ENCODE assay signal across 1 cellular context in the genomic region with DNA sequence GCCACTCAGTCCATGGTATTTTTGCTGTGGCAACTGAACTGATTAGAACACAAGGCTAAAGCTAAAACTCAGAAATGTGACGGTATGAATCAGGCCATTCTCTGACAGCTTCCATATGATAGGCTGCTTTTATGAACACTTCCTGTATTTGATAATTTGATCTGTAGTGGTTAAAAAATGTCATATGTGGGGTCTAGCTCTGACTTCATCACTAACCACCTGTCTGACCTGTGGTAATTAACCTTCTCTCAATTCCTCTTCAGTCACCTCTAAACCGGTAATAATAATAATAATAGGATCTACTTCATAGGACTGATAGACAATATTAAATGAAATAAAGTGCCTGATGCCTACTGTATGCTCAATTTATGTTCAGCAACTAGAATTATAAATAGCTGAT.
TF ChIP-seq lines count a peak whose summit lies in the region.

No MANE protein-coding gene starts in this region.

TF ChIP-seq in GM12878, 131 proteins besides CTCF, POLR2A, EP300 and RAD21 (continued from another document and continues in another):
- TF ChIP-seq STAT1 (conservative IDR thresholded peaks at IDR 0.05) (no peak), TCF3 (IDR thresholded peaks at IDR 0.05; ENCODE audit: borderline replicate concordance, insufficient read depth, low read depth, low read length) (no peak), PAX5 (IDR thresholded peaks at IDR 0.05; ENCODE audit: borderline replicate concordance, low read depth, low read length) (no peak), SIN3A (IDR thresholded peaks at IDR 0.05; ENCODE audit: low read depth, low read length) (no peak), ETV6 (conservative IDR thresholded peaks at IDR 0.05 in 1 of 2, IDR thresholded peaks at IDR 0.05 in 1 of 2; ENCODE audit: borderline replicate concordance in 1 of 2, low read depth in 1 of 2) (no peak), ZBED1 (IDR thresholded peaks at IDR 0.05; ENCODE audit: borderline replicate concordance) (no peak), NBN (IDR thresholded peaks at IDR 0.05) (0 out of 2 replicates have a peak, but pooled peaks have one; percentile 53), NRF1 (conservative IDR thresholded peaks at IDR 0.05; ENCODE audit: low read depth, low read length) (no peak), CEBPB (IDR thresholded peaks at IDR 0.05; ENCODE audit: borderline replicate concordance in 1 of 2, low read depth in 2 of 2, low read length in 2 of 2) (no peak), SMARCA5 (IDR thresholded peaks at IDR 0.05) (no peak), MYB (IDR thresholded peaks at IDR 0.05; ENCODE audit: borderline replicate concordance, low read depth, low read length) (no peak), SUPT20H (IDR thresholded peaks at IDR 0.05; ENCODE audit: borderline replicate concordance, control insufficient read depth, low read depth, low read length) (no peak), JUNB (IDR thresholded peaks at IDR 0.05) (peak; percentile 27), MTA2 (IDR thresholded peaks at IDR 0.05; ENCODE audit: low read depth) (peak; percentile 97), EZH2 (IDR thresholded peaks at IDR 0.05; ENCODE audit: borderline replicate concordance, control insufficient read depth, low read depth, low read length) (no peak), IKZF1 (conservative IDR thresholded peaks at IDR 0.05) (peak; percentile 33; the same call in 1 of the 2 replicates), KLF5 (IDR thresholded peaks at IDR 0.05; ENCODE audit: partially characterized antibody) (no peak), STAT3 (IDR thresholded peaks at IDR 0.05; ENCODE audit: low read depth, low read length) (no peak), KDM1A (IDR thresholded peaks at IDR 0.05; ENCODE audit: borderline replicate concordance) (no peak), EED (IDR thresholded peaks at IDR 0.05; ENCODE audit: low read depth) (no peak), NR2C2 (IDR thresholded peaks at IDR 0.05; ENCODE audit: borderline replicate concordance, control insufficient read depth, insufficient read length, low read depth) (no peak), NFYA (IDR thresholded peaks at IDR 0.05; ENCODE audit: borderline replicate concordance, low read depth, low read length) (no peak), HCFC1 (IDR thresholded peaks at IDR 0.05; ENCODE audit: low read length) (no peak), MTA3 (IDR thresholded peaks at IDR 0.05; ENCODE audit: borderline replicate concordance, low read length) (no peak), HDGF (IDR thresholded peaks at IDR 0.05) (no peak), PAX8 (IDR thresholded peaks at IDR 0.05) (no peak), ZNF24 (IDR thresholded peaks at IDR 0.05) (no peak), JUND (IDR thresholded peaks at IDR 0.05; ENCODE audit: low read depth, low read length) (no peak), PML (IDR thresholded peaks at IDR 0.05; ENCODE audit: low read length) (no peak), YBX1 (IDR thresholded peaks at IDR 0.05) (no peak), IRF4 (IDR thresholded peaks at IDR 0.05; ENCODE audit: low read depth, low read length) (0 out of 2 replicates have a peak, but pooled peaks have one; percentile 15), GABPA (IDR thresholded peaks at IDR 0.05; ENCODE audit: low read depth) (no peak), HDAC6 (IDR thresholded peaks at IDR 0.05; ENCODE audit: unreplicated experiment) (no peak), RFX5 (IDR thresholded peaks at IDR 0.05; ENCODE audit: low read depth, low read length) (no peak), RAD51 (IDR thresholded peaks at IDR 0.05) (peak; percentile 43; the same call in 1 of the 2 replicates), TAF1 (IDR thresholded peaks at IDR 0.05; ENCODE audit: borderline replicate concordance, low read depth, low read length) (no peak)
- TF ChIP-seq, protein P1, sequence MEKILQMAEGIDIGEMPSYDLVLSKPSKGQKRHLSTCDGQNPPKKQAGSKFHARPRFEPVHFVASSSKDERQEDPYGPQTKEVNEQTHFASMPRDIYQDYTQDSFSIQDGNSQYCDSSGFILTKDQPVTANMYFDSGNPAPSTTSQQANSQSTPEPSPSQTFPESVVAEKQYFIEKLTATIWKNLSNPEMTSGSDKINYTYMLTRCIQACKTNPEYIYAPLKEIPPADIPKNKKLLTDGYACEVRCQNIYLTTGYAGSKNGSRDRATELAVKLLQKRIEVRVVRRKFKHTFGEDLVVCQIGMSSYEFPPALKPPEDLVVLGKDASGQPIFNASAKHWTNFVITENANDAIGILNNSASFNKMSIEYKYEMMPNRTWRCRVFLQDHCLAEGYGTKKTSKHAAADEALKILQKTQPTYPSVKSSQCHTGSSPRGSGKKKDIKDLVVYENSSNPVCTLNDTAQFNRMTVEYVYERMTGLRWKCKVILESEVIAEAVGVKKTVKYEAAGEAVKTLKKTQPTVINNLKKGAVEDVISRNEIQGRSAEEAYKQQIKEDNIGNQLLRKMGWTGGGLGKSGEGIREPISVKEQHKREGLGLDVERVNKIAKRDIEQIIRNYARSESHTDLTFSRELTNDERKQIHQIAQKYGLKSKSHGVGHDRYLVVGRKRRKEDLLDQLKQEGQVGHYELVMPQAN (conservative IDR thresholded peaks at IDR 0.05) = no peak
- TF ChIP-seq, protein P2, sequence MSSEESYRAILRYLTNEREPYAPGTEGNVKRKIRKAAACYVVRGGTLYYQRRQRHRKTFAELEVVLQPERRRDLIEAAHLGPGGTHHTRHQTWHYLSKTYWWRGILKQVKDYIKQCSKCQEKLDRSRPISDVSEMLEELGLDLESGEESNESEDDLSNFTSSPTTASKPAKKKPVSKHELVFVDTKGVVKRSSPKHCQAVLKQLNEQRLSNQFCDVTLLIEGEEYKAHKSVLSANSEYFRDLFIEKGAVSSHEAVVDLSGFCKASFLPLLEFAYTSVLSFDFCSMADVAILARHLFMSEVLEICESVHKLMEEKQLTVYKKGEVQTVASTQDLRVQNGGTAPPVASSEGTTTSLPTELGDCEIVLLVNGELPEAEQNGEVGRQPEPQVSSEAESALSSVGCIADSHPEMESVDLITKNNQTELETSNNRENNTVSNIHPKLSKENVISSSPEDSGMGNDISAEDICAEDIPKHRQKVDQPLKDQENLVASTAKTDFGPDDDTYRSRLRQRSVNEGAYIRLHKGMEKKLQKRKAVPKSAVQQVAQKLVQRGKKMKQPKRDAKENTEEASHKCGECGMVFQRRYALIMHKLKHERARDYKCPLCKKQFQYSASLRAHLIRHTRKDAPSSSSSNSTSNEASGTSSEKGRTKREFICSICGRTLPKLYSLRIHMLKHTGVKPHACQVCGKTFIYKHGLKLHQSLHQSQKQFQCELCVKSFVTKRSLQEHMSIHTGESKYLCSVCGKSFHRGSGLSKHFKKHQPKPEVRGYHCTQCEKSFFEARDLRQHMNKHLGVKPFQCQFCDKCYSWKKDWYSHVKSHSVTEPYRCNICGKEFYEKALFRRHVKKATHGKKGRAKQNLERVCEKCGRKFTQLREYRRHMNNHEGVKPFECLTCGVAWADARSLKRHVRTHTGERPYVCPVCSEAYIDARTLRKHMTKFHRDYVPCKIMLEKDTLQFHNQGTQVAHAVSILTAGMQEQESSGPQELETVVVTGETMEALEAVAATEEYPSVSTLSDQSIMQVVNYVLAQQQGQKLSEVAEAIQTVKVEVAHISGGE (CRISPR knock-in tag; IDR thresholded peaks at IDR 0.05) = no peak
- TF ChIP-seq, protein P3, sequence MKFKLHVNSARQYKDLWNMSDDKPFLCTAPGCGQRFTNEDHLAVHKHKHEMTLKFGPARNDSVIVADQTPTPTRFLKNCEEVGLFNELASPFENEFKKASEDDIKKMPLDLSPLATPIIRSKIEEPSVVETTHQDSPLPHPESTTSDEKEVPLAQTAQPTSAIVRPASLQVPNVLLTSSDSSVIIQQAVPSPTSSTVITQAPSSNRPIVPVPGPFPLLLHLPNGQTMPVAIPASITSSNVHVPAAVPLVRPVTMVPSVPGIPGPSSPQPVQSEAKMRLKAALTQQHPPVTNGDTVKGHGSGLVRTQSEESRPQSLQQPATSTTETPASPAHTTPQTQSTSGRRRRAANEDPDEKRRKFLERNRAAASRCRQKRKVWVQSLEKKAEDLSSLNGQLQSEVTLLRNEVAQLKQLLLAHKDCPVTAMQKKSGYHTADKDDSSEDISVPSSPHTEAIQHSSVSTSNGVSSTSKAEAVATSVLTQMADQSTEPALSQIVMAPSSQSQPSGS (IDR thresholded peaks at IDR 0.05; ENCODE audit: low read length) = peak; percentile 41; the same call in 1 of the 2 replicates
- TF ChIP-seq, protein P4, sequence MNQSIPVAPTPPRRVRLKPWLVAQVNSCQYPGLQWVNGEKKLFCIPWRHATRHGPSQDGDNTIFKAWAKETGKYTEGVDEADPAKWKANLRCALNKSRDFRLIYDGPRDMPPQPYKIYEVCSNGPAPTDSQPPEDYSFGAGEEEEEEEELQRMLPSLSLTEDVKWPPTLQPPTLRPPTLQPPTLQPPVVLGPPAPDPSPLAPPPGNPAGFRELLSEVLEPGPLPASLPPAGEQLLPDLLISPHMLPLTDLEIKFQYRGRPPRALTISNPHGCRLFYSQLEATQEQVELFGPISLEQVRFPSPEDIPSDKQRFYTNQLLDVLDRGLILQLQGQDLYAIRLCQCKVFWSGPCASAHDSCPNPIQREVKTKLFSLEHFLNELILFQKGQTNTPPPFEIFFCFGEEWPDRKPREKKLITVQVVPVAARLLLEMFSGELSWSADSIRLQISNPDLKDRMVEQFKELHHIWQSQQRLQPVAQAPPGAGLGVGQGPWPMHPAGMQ (IDR thresholded peaks at IDR 0.05; ENCODE audit: borderline replicate concordance) = no peak
- TF ChIP-seq, protein P5, sequence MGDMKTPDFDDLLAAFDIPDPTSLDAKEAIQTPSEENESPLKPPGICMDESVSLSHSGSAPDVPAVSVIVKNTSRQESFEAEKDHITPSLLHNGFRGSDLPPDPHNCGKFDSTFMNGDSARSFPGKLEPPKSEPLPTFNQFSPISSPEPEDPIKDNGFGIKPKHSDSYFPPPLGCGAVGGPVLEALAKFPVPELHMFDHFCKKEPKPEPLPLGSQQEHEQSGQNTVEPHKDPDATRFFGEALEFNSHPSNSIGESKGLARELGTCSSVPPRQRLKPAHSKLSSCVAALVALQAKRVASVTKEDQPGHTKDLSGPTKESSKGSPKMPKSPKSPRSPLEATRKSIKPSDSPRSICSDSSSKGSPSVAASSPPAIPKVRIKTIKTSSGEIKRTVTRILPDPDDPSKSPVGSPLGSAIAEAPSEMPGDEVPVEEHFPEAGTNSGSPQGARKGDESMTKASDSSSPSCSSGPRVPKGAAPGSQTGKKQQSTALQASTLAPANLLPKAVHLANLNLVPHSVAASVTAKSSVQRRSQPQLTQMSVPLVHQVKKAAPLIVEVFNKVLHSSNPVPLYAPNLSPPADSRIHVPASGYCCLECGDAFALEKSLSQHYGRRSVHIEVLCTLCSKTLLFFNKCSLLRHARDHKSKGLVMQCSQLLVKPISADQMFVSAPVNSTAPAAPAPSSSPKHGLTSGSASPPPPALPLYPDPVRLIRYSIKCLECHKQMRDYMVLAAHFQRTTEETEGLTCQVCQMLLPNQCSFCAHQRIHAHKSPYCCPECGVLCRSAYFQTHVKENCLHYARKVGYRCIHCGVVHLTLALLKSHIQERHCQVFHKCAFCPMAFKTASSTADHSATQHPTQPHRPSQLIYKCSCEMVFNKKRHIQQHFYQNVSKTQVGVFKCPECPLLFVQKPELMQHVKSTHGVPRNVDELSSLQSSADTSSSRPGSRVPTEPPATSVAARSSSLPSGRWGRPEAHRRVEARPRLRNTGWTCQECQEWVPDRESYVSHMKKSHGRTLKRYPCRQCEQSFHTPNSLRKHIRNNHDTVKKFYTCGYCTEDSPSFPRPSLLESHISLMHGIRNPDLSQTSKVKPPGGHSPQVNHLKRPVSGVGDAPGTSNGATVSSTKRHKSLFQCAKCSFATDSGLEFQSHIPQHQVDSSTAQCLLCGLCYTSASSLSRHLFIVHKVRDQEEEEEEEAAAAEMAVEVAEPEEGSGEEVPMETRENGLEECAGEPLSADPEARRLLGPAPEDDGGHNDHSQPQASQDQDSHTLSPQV (IDR thresholded peaks at IDR 0.05) = no peak
- TF ChIP-seq, protein P6, sequence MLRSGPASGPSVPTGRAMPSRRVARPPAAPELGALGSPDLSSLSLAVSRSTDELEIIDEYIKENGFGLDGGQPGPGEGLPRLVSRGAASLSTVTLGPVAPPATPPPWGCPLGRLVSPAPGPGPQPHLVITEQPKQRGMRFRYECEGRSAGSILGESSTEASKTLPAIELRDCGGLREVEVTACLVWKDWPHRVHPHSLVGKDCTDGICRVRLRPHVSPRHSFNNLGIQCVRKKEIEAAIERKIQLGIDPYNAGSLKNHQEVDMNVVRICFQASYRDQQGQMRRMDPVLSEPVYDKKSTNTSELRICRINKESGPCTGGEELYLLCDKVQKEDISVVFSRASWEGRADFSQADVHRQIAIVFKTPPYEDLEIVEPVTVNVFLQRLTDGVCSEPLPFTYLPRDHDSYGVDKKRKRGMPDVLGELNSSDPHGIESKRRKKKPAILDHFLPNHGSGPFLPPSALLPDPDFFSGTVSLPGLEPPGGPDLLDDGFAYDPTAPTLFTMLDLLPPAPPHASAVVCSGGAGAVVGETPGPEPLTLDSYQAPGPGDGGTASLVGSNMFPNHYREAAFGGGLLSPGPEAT (IDR thresholded peaks at IDR 0.05; ENCODE audit: low read depth) = no peak
- TF ChIP-seq, protein P7, sequence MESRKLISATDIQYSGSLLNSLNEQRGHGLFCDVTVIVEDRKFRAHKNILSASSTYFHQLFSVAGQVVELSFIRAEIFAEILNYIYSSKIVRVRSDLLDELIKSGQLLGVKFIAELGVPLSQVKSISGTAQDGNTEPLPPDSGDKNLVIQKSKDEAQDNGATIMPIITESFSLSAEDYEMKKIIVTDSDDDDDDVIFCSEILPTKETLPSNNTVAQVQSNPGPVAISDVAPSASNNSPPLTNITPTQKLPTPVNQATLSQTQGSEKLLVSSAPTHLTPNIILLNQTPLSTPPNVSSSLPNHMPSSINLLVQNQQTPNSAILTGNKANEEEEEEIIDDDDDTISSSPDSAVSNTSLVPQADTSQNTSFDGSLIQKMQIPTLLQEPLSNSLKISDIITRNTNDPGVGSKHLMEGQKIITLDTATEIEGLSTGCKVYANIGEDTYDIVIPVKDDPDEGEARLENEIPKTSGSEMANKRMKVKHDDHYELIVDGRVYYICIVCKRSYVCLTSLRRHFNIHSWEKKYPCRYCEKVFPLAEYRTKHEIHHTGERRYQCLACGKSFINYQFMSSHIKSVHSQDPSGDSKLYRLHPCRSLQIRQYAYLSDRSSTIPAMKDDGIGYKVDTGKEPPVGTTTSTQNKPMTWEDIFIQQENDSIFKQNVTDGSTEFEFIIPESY (IDR thresholded peaks at IDR 0.05) = no peak
- TF ChIP-seq, protein P8, sequence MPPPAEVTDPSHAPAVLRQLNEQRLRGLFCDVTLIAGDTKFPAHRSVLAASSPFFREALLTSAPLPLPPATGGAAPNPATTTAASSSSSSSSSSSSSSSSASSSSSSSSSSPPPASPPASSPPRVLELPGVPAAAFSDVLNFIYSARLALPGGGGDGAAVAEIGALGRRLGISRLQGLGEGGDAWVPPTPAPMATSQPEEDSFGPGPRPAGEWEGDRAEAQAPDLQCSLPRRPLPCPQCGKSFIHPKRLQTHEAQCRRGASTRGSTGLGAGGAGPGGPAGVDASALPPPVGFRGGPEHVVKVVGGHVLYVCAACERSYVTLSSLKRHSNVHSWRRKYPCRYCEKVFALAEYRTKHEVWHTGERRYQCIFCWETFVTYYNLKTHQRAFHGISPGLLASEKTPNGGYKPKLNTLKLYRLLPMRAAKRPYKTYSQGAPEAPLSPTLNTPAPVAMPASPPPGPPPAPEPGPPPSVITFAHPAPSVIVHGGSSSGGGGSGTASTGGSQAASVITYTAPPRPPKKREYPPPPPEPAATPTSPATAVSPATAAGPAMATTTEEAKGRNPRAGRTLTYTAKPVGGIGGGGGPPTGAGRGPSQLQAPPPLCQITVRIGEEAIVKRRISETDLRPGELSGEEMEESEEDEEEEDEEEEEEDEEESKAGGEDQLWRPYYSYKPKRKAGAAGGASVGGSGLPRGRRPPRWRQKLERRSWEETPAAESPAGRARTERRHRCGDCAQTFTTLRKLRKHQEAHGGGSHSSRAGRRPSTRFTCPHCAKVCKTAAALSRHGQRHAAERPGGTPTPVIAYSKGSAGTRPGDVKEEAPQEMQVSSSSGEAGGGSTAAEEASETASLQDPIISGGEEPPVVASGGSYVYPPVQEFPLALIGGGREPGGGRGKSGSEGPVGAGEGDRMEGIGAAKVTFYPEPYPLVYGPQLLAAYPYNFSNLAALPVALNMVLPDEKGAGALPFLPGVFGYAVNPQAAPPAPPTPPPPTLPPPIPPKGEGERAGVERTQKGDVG (CRISPR knock-in tag; IDR thresholded peaks at IDR 0.05) = no peak
